34 cellular contexts compared by ENCODE assay signal in genomic region chr16:17571499-17572093, GRCh38.
DNase-seq lines count a peak whose midpoint lies in the region; ATAC-seq, FAIRE-seq and TF ChIP-seq lines count a peak whose summit lies in the region.
"Had no signal": no experiment of that assay in that cellular context is flagged by ENCODE, and none has a peak within 500 bp of the region (broad histone marks: within the 10 kb centered on the region; RNA-seq: fewer than 3 reads in every experiment).

No MANE protein-coding gene starts in this region.

- TF ChIP-seq CTCF in RWPE2 (IDR thresholded peaks at IDR 0.05; ENCODE audit: poor library complexity, severe bottlenecking): no peak
- no peak for TF ChIP-seq CTCF in hepatocyte (IDR thresholded peaks at IDR 0.05; ENCODE audit: poor library complexity)
- no peak for TF ChIP-seq CTCF in body of pancreas (IDR thresholded peaks at IDR 0.05)

- H2AFZ ChIP-seq in hepatocyte: no peak overlapping the region
- H2AFZ ChIP-seq: GM23248 had no signal

- H3K4me2 ChIP-seq in hepatocyte: peak overlapping the region; percentile 47
- H3K4me2 ChIP-seq: neural progenitor cell had no signal

- H3K36me3 ChIP-seq in RWPE2 (ENCODE audit: low read depth) (no peaks in the 10 kb centered on the region), hepatocyte (replicated peaks; ENCODE audit: insufficient read depth, low read depth) (no peaks in the 10 kb centered on the region), small intestine (ENCODE audit: control insufficient read depth in 2 of 2, insufficient read depth in 2 of 2, low read length in 2 of 2) (no peaks in the 10 kb centered on the region), body of pancreas (replicated peaks in 1 of 2; ENCODE audit: insufficient read depth in 1 of 2, low read depth in 2 of 2) (no peaks in the 10 kb centered on the region)
- H3K36me3 ChIP-seq: esophagus muscularis mucosa, heart right ventricle, neural progenitor cell, right atrium auricular region, SJSA1, tibial artery had no signal

- H4K20me1 ChIP-seq in hepatocyte (ENCODE audit: insufficient read depth, poor library complexity, severe bottlenecking): no peaks in the 10 kb centered on the region

- no peak for FAIRE-seq in small intestine (lab: Jason Lieb, UNC)
- FAIRE-seq in GM19239 (lab: Jason Lieb, UNC): no peak
- FAIRE-seq: D721Med, frontal cortex had no signal

- in situ Hi-C loops in Caki2 (cut with HindIII; ENCODE audit: low pct_unique_long_range_greater_than_20kb, low sequenced_read_pairs): no loop called here

- peak; percentile 93 for ATAC-seq in RWPE2 (ENCODE audit: low read depth)
- ATAC-seq in body of pancreas: no peak
- ATAC-seq: effector memory CD8-positive, alpha-beta T cell; heart right ventricle; left cardiac atrium had no signal

- 64% methylated on average over 6 of the region's 6 CpGs for WGBS in hepatocyte (ENCODE audit: low lambda C conversion rate, missing lambda C conversion rate)
- 13 to 49% (median 36%) methylated on average over 6 of the region's 6 CpGs for WGBS in small intestine, 3 donors
- WGBS in body of pancreas, 2 donors: 67 to 74% methylated on average over 6 of the region's 6 CpGs

- H3K4me3 ChIP-seq in RWPE2 (ENCODE audit: severe bottlenecking): no peak overlapping the region
- no peak overlapping the region for H3K4me3 ChIP-seq in hepatocyte
- no peak overlapping the region for H3K4me3 ChIP-seq in small intestine (ENCODE audit: low read depth in 1 of 2, low read length in 2 of 2)
- no peak overlapping the region for H3K4me3 ChIP-seq in body of pancreas
- H3K4me3 ChIP-seq: esophagus muscularis mucosa, GM23248, heart right ventricle, neural progenitor cell, right atrium auricular region, SJSA1, tibial artery had no signal

- H3K9me3 ChIP-seq in RWPE2 (ENCODE audit: severe bottlenecking) (no peaks in the 10 kb centered on the region), hepatocyte (ENCODE audit: low read depth) (no peaks in the 10 kb centered on the region), small intestine (ENCODE audit: control insufficient read depth, low read depth) (no peaks in the 10 kb centered on the region), body of pancreas (no peaks in the 10 kb centered on the region)
- H3K9me3 ChIP-seq: esophagus muscularis mucosa, heart right ventricle, right atrium auricular region, SJSA1, tibial artery had no signal

- no peaks in the 10 kb centered on the region for H3K79me2 ChIP-seq in hepatocyte

- intact Hi-C loops in body of pancreas (cut with DNase I): no loop called here

- no peaks in the 10 kb centered on the region for H3K27me3 ChIP-seq in RWPE2 (ENCODE audit: insufficient read depth, poor library complexity, severe bottlenecking)
- H3K27me3 ChIP-seq in hepatocyte: no peaks in the 10 kb centered on the region
- no peaks in the 10 kb centered on the region for H3K27me3 ChIP-seq in small intestine (ENCODE audit: control insufficient read depth in 2 of 2, insufficient read depth in 2 of 2, low read length in 2 of 2)
- no peaks in the 10 kb centered on the region for H3K27me3 ChIP-seq in body of pancreas
- H3K27me3 ChIP-seq: esophagus muscularis mucosa, neural progenitor cell, right atrium auricular region had no signal

- H3K9me2 ChIP-seq in hepatocyte (replicated peaks; ENCODE audit: insufficient read depth): no peaks in the 10 kb centered on the region

- TF ChIP-seq POLR2A in body of pancreas (IDR thresholded peaks at IDR 0.05): no peak

- H3K4me1 ChIP-seq in RWPE2 (ENCODE audit: insufficient read depth, poor library complexity, severe bottlenecking) (peaks cover 23% of the 10 kb centered on the region), hepatocyte (ENCODE audit: insufficient read depth) (no peaks in the 10 kb centered on the region), small intestine (ENCODE audit: control insufficient read depth in 2 of 2, insufficient read depth in 1 of 2, low read depth in 1 of 2, low read length in 1 of 2) (peaks cover 0 to 2% of the 10 kb centered on the region in 2 donors), body of pancreas (no peaks in the 10 kb centered on the region)
- H3K4me1 ChIP-seq: esophagus muscularis mucosa, heart right ventricle, right atrium auricular region, SJSA1, tibial artery had no signal

- peak overlapping the region; percentile 95 for H3K27ac ChIP-seq in RWPE2 (ENCODE audit: poor library complexity, severe bottlenecking)
- peak overlapping the region; percentile 71 for H3K27ac ChIP-seq in hepatocyte
- no peak overlapping the region for H3K27ac ChIP-seq in small intestine (ENCODE audit: low read depth in 1 of 2, low read length in 1 of 2)
- H3K27ac ChIP-seq in body of pancreas: no peak overlapping the region
- H3K27ac ChIP-seq: C4-2B, esophagus muscularis mucosa, GM23248, heart right ventricle, neural progenitor cell, right atrium auricular region, SJSA1, tibial artery had no signal

- peak; percentile 16 for DNase-seq in Caki2 (ENCODE audit: low read depth)
- DNase-seq in RWPE2 (ENCODE audit: low spot score): no peak
- DNase-seq in hepatocyte (ENCODE audit: low spot score): peak; percentile 35
- peak; percentile 76 for DNase-seq in small intestine
- no peak for DNase-seq in T-helper 2 cell
- no peak for DNase-seq in body of pancreas
- no peak for DNase-seq in GM19239 (ENCODE audit: insufficient read length, low spot score)
- DNase-seq in CD1c-positive myeloid dendritic cell (ENCODE audit: extremely low spot score): no peak
- DNase-seq: activated B cell treated with CpG ODN at 0.5 μM for 24 hours; activated CD4-positive, alpha-beta T cell treated with anti-CD3 and anti-CD28 coated beads, Interleukin-2, amount 10 ng/mL, durations not matched to agents 7 days and 5 days; anterior cingulate cortex; caudate nucleus; cortex of kidney; DND-41; effector memory CD8-positive, alpha-beta T cell; GF-D8; GM23248; heart right ventricle; HFFc6; Kasumi-1; left cardiac atrium; mesenchymal stem cell; NCI-H1092; NCI-H187; stimulated activated CD4-positive, alpha-beta T cell treated with anti-CD3 and anti-CD28 coated beads, Interleukin-1b, Interleukin-23, amount 100 ng/mL, for 48 hours; T-helper 1 cell; tibial artery had no signal

Comparison
In these comparisons a context has a peak if more than half of its experiments do, and no peak if none do; other contexts are left out.
1. DNase-seq: peak in Caki2 (single experiment), hepatocyte (single experiment) and small intestine (single experiment); none in RWPE2 (single experiment), T-helper 2 cell (0 of 5), body of pancreas (0 of 4), GM19239 (single experiment) and CD1c-positive myeloid dendritic cell (single experiment).
2. H3K27ac ChIP-seq: peak in RWPE2 (single experiment) and hepatocyte (single experiment); none in small intestine (0 of 2) and body of pancreas (0 of 4).